25 cellular contexts compared by ENCODE assay signal in genomic region chr6:10576226-10576625, GRCh38.
"Had no signal": no experiment of that assay in that cellular context is flagged by ENCODE, and none has a peak within 500 bp of the region (broad histone marks: within the 10 kb centered on the region; RNA-seq: fewer than 3 reads in every experiment).

No MANE protein-coding gene starts in this region.

- H3K4me3 Mint-ChIP-seq: activated CD8-positive, alpha-beta T cell treated with anti-CD3 and anti-CD28 coated beads, Interleukin-2, amount 10 ng/mL, durations not matched to agents 7 days and 5 days; brain; nephron; stimulated activated effector memory CD8-positive, alpha-beta T cell treated with anti-CD3 and anti-CD28 coated beads, Interleukin-12 subunit alpha, Interleukin-12 subunit beta, amount 100 ng/mL, for 72 hours; T-helper 17 cell had no signal

- H3K27ac ChIP-seq: esophagus muscularis mucosa, gastroesophageal sphincter, right lobe of liver, skin epidermis, transverse colon, uterus, WERI-Rb-1 had no signal

- H3K9me3 Mint-ChIP-seq: activated naive CD4-positive, alpha-beta T cell treated with anti-CD3 and anti-CD28 coated beads, Interleukin-2, amount 50 U/mL, for 72 hours; brain; nephron; stimulated activated effector memory CD8-positive, alpha-beta T cell treated with anti-CD3 and anti-CD28 coated beads, Interleukin-12 subunit alpha, Interleukin-12 subunit beta, amount 100 ng/mL, for 72 hours had no signal

- H3K36me3 Mint-ChIP-seq: activated naive CD4-positive, alpha-beta T cell treated with anti-CD3 and anti-CD28 coated beads, Interleukin-2, amount 50 U/mL, for 72 hours; stimulated activated effector memory CD8-positive, alpha-beta T cell treated with anti-CD3 and anti-CD28 coated beads, Interleukin-12 subunit alpha, Interleukin-12 subunit beta, amount 100 ng/mL, for 72 hours had no signal

- H3K4me1 ChIP-seq: right lobe of liver, uterus had no signal

- ATAC-seq: activated CD8-positive, alpha-beta T cell treated with anti-CD3 and anti-CD28 coated beads, Interleukin-2, amount 10 ng/mL, durations not matched to agents 7 days and 5 days; activated naive CD4-positive, alpha-beta T cell treated with anti-CD3 and anti-CD28 coated beads, Interleukin-2, amount 50 U/mL, for 72 hours; gastroesophageal sphincter; left ventricle myocardium superior; stimulated activated effector memory CD8-positive, alpha-beta T cell treated with anti-CD3 and anti-CD28 coated beads, Interleukin-12 subunit alpha, Interleukin-12 subunit beta, amount 100 ng/mL, for 72 hours; T-helper 17 cell had no signal

- H3K27me3 ChIP-seq: esophagus muscularis mucosa, gastroesophageal sphincter, right lobe of liver, transverse colon, uterus had no signal

- H3K27ac Mint-ChIP-seq: activated CD8-positive, alpha-beta T cell treated with anti-CD3 and anti-CD28 coated beads, Interleukin-2, amount 10 ng/mL, durations not matched to agents 7 days and 5 days; activated naive CD4-positive, alpha-beta T cell treated with anti-CD3 and anti-CD28 coated beads, Interleukin-2, amount 50 U/mL, for 72 hours; brain; nephron; stimulated activated effector memory CD8-positive, alpha-beta T cell treated with anti-CD3 and anti-CD28 coated beads, Interleukin-12 subunit alpha, Interleukin-12 subunit beta, amount 100 ng/mL, for 72 hours; T-helper 17 cell had no signal

- H3K4me3 ChIP-seq: esophagus muscularis mucosa, gastroesophageal sphincter, right lobe of liver, skin epidermis, transverse colon, uterus had no signal

- H3K4me1 Mint-ChIP-seq: nephron; stimulated activated effector memory CD8-positive, alpha-beta T cell treated with anti-CD3 and anti-CD28 coated beads, Interleukin-12 subunit alpha, Interleukin-12 subunit beta, amount 100 ng/mL, for 72 hours; T-helper 17 cell had no signal

- DNase-seq: activated CD4-positive, alpha-beta T cell treated with anti-CD3 and anti-CD28 coated beads for 1 hour; activated CD4-positive, alpha-beta T cell treated with anti-CD3 and anti-CD28 coated beads, Interleukin-2, amount 50 U/mL, for 1 hour; activated CD8-positive, alpha-beta T cell treated with anti-CD3 and anti-CD28 coated beads, Interleukin-2, amount 10 ng/mL, durations not matched to agents 7 days and 5 days; activated gamma-delta T cell treated with Interleukin-2 at 50 U/mL for 16 hours; aorta; effector CD4-positive, alpha-beta T cell; head of caudate nucleus; hypothalamus; left ventricle myocardium superior; mammary epithelial cell; midbrain; nucleus accumbens; right lobe of liver; stimulated activated CD4-positive, alpha-beta T cell treated with anti-CD3 and anti-CD28 coated beads, Interleukin-1b, Interleukin-23, amount 100 ng/mL, for 48 hours; T-helper 17 cell; transverse colon; uterus; WERI-Rb-1 had no signal

- H3K27me3 Mint-ChIP-seq: T-helper 17 cell had no signal

- H3K36me3 ChIP-seq: esophagus muscularis mucosa, gastroesophageal sphincter, right lobe of liver, transverse colon, uterus, WERI-Rb-1 had no signal
